In genomic region chr2:23690421-23691105, GRCh38 we compare ENCODE assay signal across 2 cellular contexts.
TF ChIP-seq lines count a peak whose summit lies in the region.

No MANE protein-coding gene starts in this region.

TF ChIP-seq in SK-N-SH, 30 proteins besides CTCF, POLR2A, EP300 and RAD21 (continued from another document):
- TF ChIP-seq USF1 (IDR thresholded peaks at IDR 0.05; ENCODE audit: borderline replicate concordance, low read depth), result no peak
- TF ChIP-seq SIN3A (IDR thresholded peaks at IDR 0.05; ENCODE audit: borderline replicate concordance, low read depth, low read length), result no peak
- TF ChIP-seq FOSL2 (IDR thresholded peaks at IDR 0.05; ENCODE audit: borderline replicate concordance, low read depth), result no peak
- no peak for TF ChIP-seq RXRA (IDR thresholded peaks at IDR 0.05; ENCODE audit: borderline replicate concordance, low read depth)
- TF ChIP-seq GATA2 (CRISPR knock-in tag; IDR thresholded peaks at IDR 0.05), result no peak
- TF ChIP-seq EZH2phosphoT487 (IDR thresholded peaks at IDR 0.05; ENCODE audit: borderline replicate concordance, low read depth), result no peak
- TF ChIP-seq ZBTB33 (IDR thresholded peaks at IDR 0.05; ENCODE audit: borderline replicate concordance, low read depth), result no peak
- TF ChIP-seq FOXJ3 (CRISPR knock-in tag; IDR thresholded peaks at IDR 0.05), result no peak
- no peak for TF ChIP-seq YY1 (IDR thresholded peaks at IDR 0.05; ENCODE audit: low read depth)
- TF ChIP-seq TCF12 (IDR thresholded peaks at IDR 0.05), result no peak
- no peak for TF ChIP-seq IRF3 (IDR thresholded peaks at IDR 0.05; ENCODE audit: low read depth, low read length)

TF ChIP-seq in neural cell, 6 proteins besides CTCF, POLR2A, EP300 and RAD21 (continued from another document):
- TF ChIP-seq REST (IDR thresholded peaks at IDR 0.05; ENCODE audit: borderline replicate concordance), result no peak
TF ChIP-seq in neural cell: peak in this region for 1.
